1 cellular context compared by ENCODE assay signal in genomic region chr20:3173582-3174441, GRCh38.
A peak's percentile ranks its signal among the peaks of the same experiment; 100 is the strongest.
TF ChIP-seq lines count a peak whose summit lies in the region.

No MANE protein-coding gene starts in this region.

TF ChIP-seq in K562, 482 proteins besides CTCF, POLR2A, EP300 and RAD21 (continued from another document and continues in another):
- no peak for TF ChIP-seq RERE (CRISPR knock-in tag; IDR thresholded peaks at IDR 0.05; ENCODE audit: borderline replicate concordance)
- TF ChIP-seq NFIC (IDR thresholded peaks at IDR 0.05) = peak; percentile 85
- TF ChIP-seq TFAP4 (CRISPR knock-in tag; IDR thresholded peaks at IDR 0.05; ENCODE audit: borderline replicate concordance) = peak; percentile 50; the same call in 1 of the 2 replicates
- TF ChIP-seq ELK3 (CRISPR knock-in tag; IDR thresholded peaks at IDR 0.05) = no peak
- no peak for TF ChIP-seq RFX5 (IDR thresholded peaks at IDR 0.05; ENCODE audit: low read depth, low read length)
- TF ChIP-seq, protein P1, sequence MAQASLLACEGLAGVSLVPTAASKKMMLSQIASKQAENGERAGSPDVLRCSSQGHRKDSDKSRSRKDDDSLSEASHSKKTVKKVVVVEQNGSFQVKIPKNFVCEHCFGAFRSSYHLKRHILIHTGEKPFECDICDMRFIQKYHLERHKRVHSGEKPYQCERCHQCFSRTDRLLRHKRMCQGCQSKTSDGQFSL (CRISPR knock-in tag; IDR thresholded peaks at IDR 0.05) = no peak
- TF ChIP-seq, protein P1 (tag; IDR thresholded peaks at IDR 0.05) = 0 out of 4 replicates have a peak, but pooled peaks of 1 of the 2 experiments have one; percentile 25
- TF ChIP-seq GABPA (tag; conservative IDR thresholded peaks at IDR 0.05; ENCODE audit: low read depth) = no peak; the same call in 1 of the 2 replicates
- no peak for TF ChIP-seq BRCA1 (IDR thresholded peaks at IDR 0.05)
- no peak for TF ChIP-seq BRCA1 (CRISPR knock-in tag; IDR thresholded peaks at IDR 0.05)
- TF ChIP-seq E4F1 (CRISPR knock-in tag; IDR thresholded peaks at IDR 0.05; ENCODE audit: borderline replicate concordance) = no peak
- no peak for TF ChIP-seq RNF219 (CRISPR knock-in tag; IDR thresholded peaks at IDR 0.05)
- TF ChIP-seq FUS (optimal IDR thresholded peaks at IDR 0.05; ENCODE audit: low read depth, low read length) = no peak
- no peak for TF ChIP-seq SMARCC2 (IDR thresholded peaks at IDR 0.05; ENCODE audit: low read depth)
- TF ChIP-seq HDAC8 (tag; IDR thresholded peaks at IDR 0.05) = no peak
- no peak for TF ChIP-seq ZNF239 (CRISPR knock-in tag; IDR thresholded peaks at IDR 0.05)
- 0 out of 2 replicates have a peak, but pooled peaks have one; percentile 29 for TF ChIP-seq ZBTB1 (CRISPR knock-in tag; IDR thresholded peaks at IDR 0.05; ENCODE audit: borderline replicate concordance, low read depth)
- peak; percentile 32 for TF ChIP-seq NEUROD1 (IDR thresholded peaks at IDR 0.05; ENCODE audit: borderline replicate concordance, low read depth, low read length, partially characterized antibody)
- TF ChIP-seq POLR2AphosphoS5 (IDR thresholded peaks at IDR 0.05; ENCODE audit: control insufficient read depth, insufficient read depth, low read depth, low read length) = no peak
- TF ChIP-seq, protein P2, sequence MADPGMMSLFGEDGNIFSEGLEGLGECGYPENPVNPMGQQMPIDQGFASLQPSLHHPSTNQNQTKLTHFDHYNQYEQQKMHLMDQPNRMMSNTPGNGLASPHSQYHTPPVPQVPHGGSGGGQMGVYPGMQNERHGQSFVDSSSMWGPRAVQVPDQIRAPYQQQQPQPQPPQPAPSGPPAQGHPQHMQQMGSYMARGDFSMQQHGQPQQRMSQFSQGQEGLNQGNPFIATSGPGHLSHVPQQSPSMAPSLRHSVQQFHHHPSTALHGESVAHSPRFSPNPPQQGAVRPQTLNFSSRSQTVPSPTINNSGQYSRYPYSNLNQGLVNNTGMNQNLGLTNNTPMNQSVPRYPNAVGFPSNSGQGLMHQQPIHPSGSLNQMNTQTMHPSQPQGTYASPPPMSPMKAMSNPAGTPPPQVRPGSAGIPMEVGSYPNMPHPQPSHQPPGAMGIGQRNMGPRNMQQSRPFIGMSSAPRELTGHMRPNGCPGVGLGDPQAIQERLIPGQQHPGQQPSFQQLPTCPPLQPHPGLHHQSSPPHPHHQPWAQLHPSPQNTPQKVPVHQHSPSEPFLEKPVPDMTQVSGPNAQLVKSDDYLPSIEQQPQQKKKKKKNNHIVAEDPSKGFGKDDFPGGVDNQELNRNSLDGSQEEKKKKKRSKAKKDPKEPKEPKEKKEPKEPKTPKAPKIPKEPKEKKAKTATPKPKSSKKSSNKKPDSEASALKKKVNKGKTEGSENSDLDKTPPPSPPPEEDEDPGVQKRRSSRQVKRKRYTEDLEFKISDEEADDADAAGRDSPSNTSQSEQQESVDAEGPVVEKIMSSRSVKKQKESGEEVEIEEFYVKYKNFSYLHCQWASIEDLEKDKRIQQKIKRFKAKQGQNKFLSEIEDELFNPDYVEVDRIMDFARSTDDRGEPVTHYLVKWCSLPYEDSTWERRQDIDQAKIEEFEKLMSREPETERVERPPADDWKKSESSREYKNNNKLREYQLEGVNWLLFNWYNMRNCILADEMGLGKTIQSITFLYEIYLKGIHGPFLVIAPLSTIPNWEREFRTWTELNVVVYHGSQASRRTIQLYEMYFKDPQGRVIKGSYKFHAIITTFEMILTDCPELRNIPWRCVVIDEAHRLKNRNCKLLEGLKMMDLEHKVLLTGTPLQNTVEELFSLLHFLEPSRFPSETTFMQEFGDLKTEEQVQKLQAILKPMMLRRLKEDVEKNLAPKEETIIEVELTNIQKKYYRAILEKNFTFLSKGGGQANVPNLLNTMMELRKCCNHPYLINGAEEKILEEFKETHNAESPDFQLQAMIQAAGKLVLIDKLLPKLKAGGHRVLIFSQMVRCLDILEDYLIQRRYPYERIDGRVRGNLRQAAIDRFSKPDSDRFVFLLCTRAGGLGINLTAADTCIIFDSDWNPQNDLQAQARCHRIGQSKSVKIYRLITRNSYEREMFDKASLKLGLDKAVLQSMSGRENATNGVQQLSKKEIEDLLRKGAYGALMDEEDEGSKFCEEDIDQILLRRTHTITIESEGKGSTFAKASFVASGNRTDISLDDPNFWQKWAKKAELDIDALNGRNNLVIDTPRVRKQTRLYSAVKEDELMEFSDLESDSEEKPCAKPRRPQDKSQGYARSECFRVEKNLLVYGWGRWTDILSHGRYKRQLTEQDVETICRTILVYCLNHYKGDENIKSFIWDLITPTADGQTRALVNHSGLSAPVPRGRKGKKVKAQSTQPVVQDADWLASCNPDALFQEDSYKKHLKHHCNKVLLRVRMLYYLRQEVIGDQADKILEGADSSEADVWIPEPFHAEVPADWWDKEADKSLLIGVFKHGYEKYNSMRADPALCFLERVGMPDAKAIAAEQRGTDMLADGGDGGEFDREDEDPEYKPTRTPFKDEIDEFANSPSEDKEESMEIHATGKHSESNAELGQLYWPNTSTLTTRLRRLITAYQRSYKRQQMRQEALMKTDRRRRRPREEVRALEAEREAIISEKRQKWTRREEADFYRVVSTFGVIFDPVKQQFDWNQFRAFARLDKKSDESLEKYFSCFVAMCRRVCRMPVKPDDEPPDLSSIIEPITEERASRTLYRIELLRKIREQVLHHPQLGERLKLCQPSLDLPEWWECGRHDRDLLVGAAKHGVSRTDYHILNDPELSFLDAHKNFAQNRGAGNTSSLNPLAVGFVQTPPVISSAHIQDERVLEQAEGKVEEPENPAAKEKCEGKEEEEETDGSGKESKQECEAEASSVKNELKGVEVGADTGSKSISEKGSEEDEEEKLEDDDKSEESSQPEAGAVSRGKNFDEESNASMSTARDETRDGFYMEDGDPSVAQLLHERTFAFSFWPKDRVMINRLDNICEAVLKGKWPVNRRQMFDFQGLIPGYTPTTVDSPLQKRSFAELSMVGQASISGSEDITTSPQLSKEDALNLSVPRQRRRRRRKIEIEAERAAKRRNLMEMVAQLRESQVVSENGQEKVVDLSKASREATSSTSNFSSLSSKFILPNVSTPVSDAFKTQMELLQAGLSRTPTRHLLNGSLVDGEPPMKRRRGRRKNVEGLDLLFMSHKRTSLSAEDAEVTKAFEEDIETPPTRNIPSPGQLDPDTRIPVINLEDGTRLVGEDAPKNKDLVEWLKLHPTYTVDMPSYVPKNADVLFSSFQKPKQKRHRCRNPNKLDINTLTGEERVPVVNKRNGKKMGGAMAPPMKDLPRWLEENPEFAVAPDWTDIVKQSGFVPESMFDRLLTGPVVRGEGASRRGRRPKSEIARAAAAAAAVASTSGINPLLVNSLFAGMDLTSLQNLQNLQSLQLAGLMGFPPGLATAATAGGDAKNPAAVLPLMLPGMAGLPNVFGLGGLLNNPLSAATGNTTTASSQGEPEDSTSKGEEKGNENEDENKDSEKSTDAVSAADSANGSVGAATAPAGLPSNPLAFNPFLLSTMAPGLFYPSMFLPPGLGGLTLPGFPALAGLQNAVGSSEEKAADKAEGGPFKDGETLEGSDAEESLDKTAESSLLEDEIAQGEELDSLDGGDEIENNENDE (IDR thresholded peaks at IDR 0.05; ENCODE audit: low read depth, low read length) = no peak
- no peak for TF ChIP-seq TCFL5 (CRISPR knock-in tag; conservative IDR thresholded peaks at IDR 0.05)
- no peak for TF ChIP-seq GABPB1 (CRISPR knock-in tag; IDR thresholded peaks at IDR 0.05)
- TF ChIP-seq RBM15 (IDR thresholded peaks at IDR 0.05; ENCODE audit: insufficient read depth, low read length) = no peak
- TF ChIP-seq NR2C2 (CRISPR knock-in tag; IDR thresholded peaks at IDR 0.05) = 0 out of 2 replicates have a peak, but pooled peaks have one; percentile 27
- TF ChIP-seq NR2C2 (tag; IDR thresholded peaks at IDR 0.05) = peak; percentile 32; the same call in 1 of the 2 replicates
- no peak for TF ChIP-seq ZNF668 (CRISPR knock-in tag; IDR thresholded peaks at IDR 0.05)
- TF ChIP-seq, protein P3, sequence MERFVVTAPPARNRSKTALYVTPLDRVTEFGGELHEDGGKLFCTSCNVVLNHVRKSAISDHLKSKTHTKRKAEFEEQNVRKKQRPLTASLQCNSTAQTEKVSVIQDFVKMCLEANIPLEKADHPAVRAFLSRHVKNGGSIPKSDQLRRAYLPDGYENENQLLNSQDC (CRISPR knock-in tag; IDR thresholded peaks at IDR 0.05) = no peak
- no peak for TF ChIP-seq MXD1 (CRISPR knock-in tag; IDR thresholded peaks at IDR 0.05; ENCODE audit: borderline replicate concordance, poor library complexity, severe bottlenecking)
- TF ChIP-seq SETDB1 (IDR thresholded peaks at IDR 0.05; ENCODE audit: low read length) = no peak
- TF ChIP-seq BACH1 (tag; IDR thresholded peaks at IDR 0.05) = no peak
- TF ChIP-seq ZNF764 (CRISPR knock-in tag; IDR thresholded peaks at IDR 0.05; ENCODE audit: low read depth) = no peak
